ENCODE assay signal across 9 cellular contexts in the genomic region with DNA sequence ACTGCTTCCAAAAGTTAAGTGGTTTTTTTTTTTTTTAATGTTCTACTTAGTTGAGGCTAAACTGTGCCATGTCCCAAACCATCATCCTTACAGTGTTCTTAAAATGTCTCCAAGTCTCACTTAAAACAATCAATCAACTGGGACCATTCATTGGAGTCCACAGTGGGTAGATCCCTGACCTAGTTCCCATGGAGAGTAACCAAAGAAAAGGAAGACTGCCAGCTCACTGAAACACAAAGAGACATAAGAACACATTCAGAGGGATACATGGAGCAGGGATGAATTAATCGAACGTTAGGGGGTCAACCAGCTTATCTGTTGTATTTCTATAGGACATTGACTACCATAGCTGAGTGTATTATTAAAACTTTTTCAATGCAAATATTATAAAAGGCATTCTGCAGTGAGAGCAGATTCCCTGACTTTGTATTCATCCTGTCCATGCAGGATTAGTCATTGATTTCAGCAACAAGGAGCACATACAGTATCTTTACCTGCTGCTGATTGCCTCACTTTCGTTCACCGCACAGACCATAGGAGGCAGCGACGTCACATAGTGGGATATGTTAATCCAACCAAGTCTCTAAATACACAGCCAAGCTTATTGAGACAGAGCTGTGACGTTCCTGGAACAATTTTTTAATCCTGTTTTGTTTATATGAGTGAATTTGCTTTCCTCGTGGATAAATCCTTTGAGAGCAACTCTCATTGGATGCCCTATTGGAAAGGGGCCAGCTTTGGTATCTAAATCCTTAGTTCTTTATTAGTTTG.
DNase-seq lines count a peak whose midpoint lies in the region; ATAC-seq and TF ChIP-seq lines count a peak whose summit lies in the region.
"Had no signal": no experiment of that assay in that cellular context is flagged by ENCODE, and none has a peak within 500 bp of the region (broad histone marks: within the 10 kb centered on the region; RNA-seq: fewer than 3 reads in every experiment).

No MANE protein-coding gene starts in this region.

- no peaks in the 10 kb centered on the region for H3K27me3 ChIP-seq in smooth muscle cell (ENCODE audit: low read depth)

- ATAC-seq in activated T-cell treated with anti-CD3 and anti-CD28 coated beads, Interleukin-2, amount 50 U/mL, for 72 hours (replicated peaks in 1 of 2) = peak in 1 of 2 donors; percentile 25

- peaks cover 16% of the 10 kb centered on the region for H3K4me1 Mint-ChIP-seq in activated T-cell treated with anti-CD3 and anti-CD28 coated beads, Interleukin-2, amount 50 U/mL, for 72 hours (ENCODE audit: low read depth)
- H3K4me1 Mint-ChIP-seq in activated T-helper 2 cell treated with anti-CD3 and anti-CD28 coated beads, Interferon-gamma antibody, Interleukin-2, Interleukin-4, amounts not matched to agents 10 μg/mL and 5 μg/mL and 100 μg/mL, durations not matched to agents 14 hours and 24 hours and 36 hours (ENCODE audit: low read depth) = peaks cover 20% of the 10 kb centered on the region

- H3K4me3 ChIP-seq in smooth muscle cell = peak overlapping the region; percentile 33

- no peaks in the 10 kb centered on the region for H3K36me3 ChIP-seq in smooth muscle cell (ENCODE audit: low read depth)

- no peaks in the 10 kb centered on the region for H3K79me2 ChIP-seq in smooth muscle cell (ENCODE audit: low read depth)

- H3K9me3 ChIP-seq in smooth muscle cell (replicated peaks; ENCODE audit: low read depth) = no peaks in the 10 kb centered on the region

- peaks cover 37% of the 10 kb centered on the region for H3K4me1 ChIP-seq in smooth muscle cell (ENCODE audit: low read depth)

- H3K27ac ChIP-seq in smooth muscle cell (ENCODE audit: low read depth) = peak overlapping the region; percentile 82

- WGBS in smooth muscle cell (ENCODE audit: low lambda C conversion rate) = 30% methylated on average over 8 of the region's 8 CpGs

- peak; percentile 5 for TF ChIP-seq CTCF in smooth muscle cell (IDR thresholded peaks at IDR 0.05; ENCODE audit: borderline replicate concordance, insufficient read depth, poor library complexity, severe bottlenecking)

- no peak overlapping the region for H3K4me3 Mint-ChIP-seq in activated T-cell treated with anti-CD3 and anti-CD28 coated beads, Interleukin-2, amount 50 U/mL, for 72 hours
- H3K4me3 Mint-ChIP-seq in activated T-helper 2 cell treated with anti-CD3 and anti-CD28 coated beads, Interferon-gamma antibody, Interleukin-2, Interleukin-4, amounts not matched to agents 10 μg/mL and 5 μg/mL and 100 μg/mL, durations not matched to agents 14 hours and 24 hours and 36 hours (ENCODE audit: low read depth) = no peak overlapping the region
- H3K4me3 Mint-ChIP-seq: activated naive CD8-positive, alpha-beta T cell treated with anti-CD3 and anti-CD28 coated beads, Interleukin-2, amount 10 ng/mL, durations not matched to agents 7 days and 5 days had no signal

- H3F3A ChIP-seq in smooth muscle cell (ENCODE audit: low read depth) = peaks cover 14% of the 10 kb centered on the region

- peak; percentile 12 to 15 for DNase-seq in activated T-cell treated with anti-CD3 and anti-CD28 coated beads, Interleukin-2, amount 50 U/mL, for 72 hours
- DNase-seq in activated T-cell treated with anti-CD3 and anti-CD28 coated beads for 4 hours (no peak), SK-MEL-5 (ENCODE audit: low read depth, low spot score) (peak; percentile 43), glomerular endothelial cell (ENCODE audit: extremely low read depth, low read depth, low spot score) (peak; percentile 47), smooth muscle cell (lab: John Stamatoyannopoulos, UW; ENCODE audit: unreplicated experiment) (no peak), DMS153 treated with DMSO at 0.1 percent for 48 hours (lab: John Stamatoyannopoulos, UW; ENCODE audit: unreplicated experiment) (no peak), NCI-H2227 treated with DMSO at 0.1 percent for 48 hours (lab: John Stamatoyannopoulos, UW) (no peak)
- no peak for DNase-seq in activated T-helper 2 cell treated with anti-CD3 and anti-CD28 coated beads, Interferon-gamma antibody, Interleukin-2, Interleukin-4, amounts not matched to agents 10 μg/mL and 5 μg/mL and 100 μg/mL, durations not matched to agents 14 hours and 24 hours and 36 hours (ENCODE audit: low spot score)

- H2AFZ ChIP-seq in smooth muscle cell (ENCODE audit: low read depth) = peak overlapping the region; percentile 45

- in situ Hi-C loops in SK-MEL-5 (cut with HindIII; ENCODE audit: low pct_unique_long_range_greater_than_20kb, low sequenced_read_pairs) = no loop called here

- H3K9ac ChIP-seq in smooth muscle cell (ENCODE audit: low read depth) = peak overlapping the region; percentile 46

- H3K27me3 Mint-ChIP-seq in activated T-cell treated with anti-CD3 and anti-CD28 coated beads, Interleukin-2, amount 50 U/mL, for 72 hours (ENCODE audit: low read depth) = peaks cover 7% of the 10 kb centered on the region
- H3K27me3 Mint-ChIP-seq in activated T-helper 2 cell treated with anti-CD3 and anti-CD28 coated beads, Interferon-gamma antibody, Interleukin-2, Interleukin-4, amounts not matched to agents 10 μg/mL and 5 μg/mL and 100 μg/mL, durations not matched to agents 14 hours and 24 hours and 36 hours (ENCODE audit: low read depth) = peaks cover 9% of the 10 kb centered on the region

- H4K20me1 ChIP-seq in smooth muscle cell (ENCODE audit: low read depth) = no peaks in the 10 kb centered on the region

- intact Hi-C loops in activated T-helper 2 cell treated with anti-CD3 and anti-CD28 coated beads, Interferon-gamma antibody, Interleukin-2, Interleukin-4, amounts not matched to agents 10 μg/mL and 5 μg/mL and 100 μg/mL, durations not matched to agents 14 hours and 24 hours and 36 hours (cut with micrococcal nuclease) = loop anchor here (2.0 to 5.0 kb wide), 2 partner anchors 267 to 366 kb away; partner anchors contain the start of gene RBMS3

- H3K4me2 ChIP-seq in smooth muscle cell = peak overlapping the region; percentile 83

- H3K36me3 Mint-ChIP-seq in activated T-cell treated with anti-CD3 and anti-CD28 coated beads, Interleukin-2, amount 50 U/mL, for 72 hours (ENCODE audit: insufficient read depth in 2 of 2) = no peaks in the 10 kb centered on the region
- H3K36me3 Mint-ChIP-seq in activated T-helper 2 cell treated with anti-CD3 and anti-CD28 coated beads, Interferon-gamma antibody, Interleukin-2, Interleukin-4, amounts not matched to agents 10 μg/mL and 5 μg/mL and 100 μg/mL, durations not matched to agents 14 hours and 24 hours and 36 hours (ENCODE audit: low read depth) = no peaks in the 10 kb centered on the region
- H3K36me3 Mint-ChIP-seq: activated naive CD8-positive, alpha-beta T cell treated with anti-CD3 and anti-CD28 coated beads, Interleukin-2, amount 10 ng/mL, durations not matched to agents 7 days and 5 days had no signal

- H3K9me3 Mint-ChIP-seq in activated T-cell treated with anti-CD3 and anti-CD28 coated beads, Interleukin-2, amount 50 U/mL, for 72 hours = no peaks in the 10 kb centered on the region
- H3K9me3 Mint-ChIP-seq in activated T-helper 2 cell treated with anti-CD3 and anti-CD28 coated beads, Interferon-gamma antibody, Interleukin-2, Interleukin-4, amounts not matched to agents 10 μg/mL and 5 μg/mL and 100 μg/mL, durations not matched to agents 14 hours and 24 hours and 36 hours = no peaks in the 10 kb centered on the region
- H3K9me3 Mint-ChIP-seq: activated naive CD8-positive, alpha-beta T cell treated with anti-CD3 and anti-CD28 coated beads, Interleukin-2, amount 10 ng/mL, durations not matched to agents 7 days and 5 days had no signal

- no peak overlapping the region for H3K27ac Mint-ChIP-seq in activated T-cell treated with anti-CD3 and anti-CD28 coated beads, Interleukin-2, amount 50 U/mL, for 72 hours
- H3K27ac Mint-ChIP-seq in activated T-helper 2 cell treated with anti-CD3 and anti-CD28 coated beads, Interferon-gamma antibody, Interleukin-2, Interleukin-4, amounts not matched to agents 10 μg/mL and 5 μg/mL and 100 μg/mL, durations not matched to agents 14 hours and 24 hours and 36 hours = no peak overlapping the region
- H3K27ac Mint-ChIP-seq: activated naive CD8-positive, alpha-beta T cell treated with anti-CD3 and anti-CD28 coated beads, Interleukin-2, amount 10 ng/mL, durations not matched to agents 7 days and 5 days had no signal

Comparison
In these comparisons a context has a peak if more than half of its experiments do, and no peak if none do; other contexts are left out.
1. DNase-seq: peak in activated T-cell treated with anti-CD3 and anti-CD28 coated beads, Interleukin-2, amount 50 U/mL, for 72 hours (2 of 2), SK-MEL-5 (single experiment) and glomerular endothelial cell (single experiment); none in activated T-cell treated with anti-CD3 and anti-CD28 coated beads for 4 hours (single experiment), smooth muscle cell (single experiment), DMS153 treated with DMSO at 0.1 percent for 48 hours (single experiment), activated T-helper 2 cell treated with anti-CD3 and anti-CD28 coated beads, Interferon-gamma antibody, Interleukin-2, Interleukin-4, amounts not matched to agents 10 μg/mL and 5 μg/mL and 100 μg/mL, durations not matched to agents 14 hours and 24 hours and 36 hours (single experiment) and NCI-H2227 treated with DMSO at 0.1 percent for 48 hours (single experiment).